Comparison of ENCODE assay signal across 1 cellular context in genomic region chr16:15658149-15658548, GRCh38.
TF ChIP-seq lines count a peak whose summit lies in the region.

No MANE protein-coding gene starts in this region.

TF ChIP-seq in SK-N-SH treated with all-trans-retinoic acid at 6 μM for 48 hours, 23 proteins besides CTCF, POLR2A, EP300 and RAD21 (continued from another document):
- TF ChIP-seq PPARA (CRISPR knock-in tag; IDR thresholded peaks at IDR 0.05; ENCODE audit: borderline replicate concordance), result no peak
- TF ChIP-seq GLIS3 (CRISPR knock-in tag; IDR thresholded peaks at IDR 0.05), result no peak
- TF ChIP-seq ZC3H10 (CRISPR knock-in tag; IDR thresholded peaks at IDR 0.05), result no peak
- no peak for TF ChIP-seq ISL1 (CRISPR knock-in tag; IDR thresholded peaks at IDR 0.05)
- TF ChIP-seq ZNF70 (CRISPR knock-in tag; IDR thresholded peaks at IDR 0.05), result no peak
- TF ChIP-seq OSR1 (CRISPR knock-in tag; IDR thresholded peaks at IDR 0.05), result no peak
- no peak for TF ChIP-seq ZFP3 (CRISPR knock-in tag; IDR thresholded peaks at IDR 0.05)
- no peak for TF ChIP-seq ZNF8 (CRISPR knock-in tag; IDR thresholded peaks at IDR 0.05)
- TF ChIP-seq POU6F1 (CRISPR knock-in tag; IDR thresholded peaks at IDR 0.05; ENCODE audit: borderline replicate concordance, low read depth), result no peak
